ENCODE assay signal across 25 cellular contexts in the genomic region with DNA sequence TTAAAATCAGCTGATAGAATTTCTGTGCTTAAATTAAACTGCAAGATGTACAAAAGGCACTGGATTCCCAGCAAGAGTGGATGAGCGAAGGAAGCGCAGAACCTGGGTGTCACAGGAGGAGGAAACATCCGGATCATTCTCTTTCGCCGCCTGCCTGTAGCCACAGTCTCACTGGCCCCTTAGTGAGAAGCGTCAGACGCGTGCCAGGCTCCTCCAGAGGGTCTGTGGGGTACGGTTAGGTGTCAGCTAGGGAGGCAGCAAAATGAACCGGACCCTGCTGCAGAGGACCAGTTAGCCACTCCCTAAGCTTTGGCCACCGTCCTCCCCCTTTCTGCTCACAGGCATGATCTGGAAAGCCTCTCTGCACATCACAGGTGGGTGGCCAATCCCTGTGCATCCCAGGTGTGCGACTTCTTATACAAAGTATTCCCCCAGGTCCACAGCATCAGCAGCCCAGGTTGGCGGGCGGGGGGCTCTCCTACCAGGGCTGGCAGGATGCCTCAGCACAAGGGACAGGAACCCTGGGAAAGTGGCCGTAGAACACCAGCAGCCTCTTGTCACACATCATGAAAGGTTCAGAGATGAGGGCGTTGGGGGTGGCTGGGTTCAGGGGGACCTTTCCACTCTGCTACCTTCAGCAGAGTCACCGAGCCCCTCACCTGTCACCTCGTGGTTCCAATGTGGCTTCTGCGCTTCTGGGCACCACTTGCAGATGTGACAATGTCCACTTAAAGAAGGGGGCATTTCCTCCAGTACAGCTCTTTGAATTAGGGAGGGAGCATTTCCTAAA.
"Had no signal": no experiment of that assay in that cellular context is flagged by ENCODE, and none has a peak within 500 bp of the region (broad histone marks: within the 10 kb centered on the region; RNA-seq: fewer than 3 reads in every experiment).

No MANE protein-coding gene starts in this region.

- H3K27ac ChIP-seq: colonic mucosa, hepatocyte, left lung, lower lobe of right lung, neutrophil, ovary, right atrium auricular region, sigmoid colon, skin epidermis, thyroid gland, upper lobe of left lung, vagina had no signal

- DNase-seq: colonic mucosa; dermis blood vessel endothelial cell; effector CD4-positive, alpha-beta T cell; endodermal cell; erythroblast; foreskin melanocyte; kidney glomerular epithelial cell; left lung; lower lobe of right lung; midbrain; ovary; sigmoid colon; stimulated activated CD4-positive, alpha-beta T cell treated with anti-CD3 and anti-CD28 coated beads, Interleukin-2, amount 100 ng/mL, for 24 hours; stimulated activated CD4-positive, alpha-beta T cell treated with anti-CD3 and anti-CD28 coated beads, Interleukin-4, amount 100 ng/mL, for 4 hours; stimulated activated naive B cell treated with anti-CD40 and anti-IgM and Interleukin-4, amounts not matched to agents 10 μg/mL and 1 μg/mL and 100 μg/mL, for 72 hours; thyroid gland had no signal

- H3K9me3 ChIP-seq: colonic mucosa, left lung, lower lobe of right lung, neutrophil, ovary, right atrium auricular region, sigmoid colon, thyroid gland, upper lobe of left lung, vagina had no signal

- H3K4me1 ChIP-seq: colonic mucosa, left lung, lower lobe of right lung, right atrium auricular region, sigmoid colon, thyroid gland, upper lobe of left lung, vagina had no signal

- H3K27me3 ChIP-seq: colonic mucosa, hepatocyte, left lung, neutrophil, ovary, right atrium auricular region, sigmoid colon, thyroid gland, upper lobe of left lung, vagina had no signal

- H3K4me1 Mint-ChIP-seq: memory B cell; stimulated activated naive B cell treated with anti-CD40 and anti-IgM and Interleukin-4, amounts not matched to agents 10 μg/mL and 1 μg/mL and 100 μg/mL, for 72 hours had no signal

- H3K4me3 ChIP-seq: colonic mucosa, hepatocyte, left lung, lower lobe of right lung, ovary, right atrium auricular region, sigmoid colon, skin epidermis, thyroid gland, upper lobe of left lung, vagina had no signal

- H2AFZ ChIP-seq: hepatocyte had no signal

- FAIRE-seq: endothelial cell of umbilical vein had no signal

- ATAC-seq: left lung; lower lobe of right lung; stimulated activated naive B cell treated with anti-CD40 and anti-IgM and Interleukin-4, amounts not matched to agents 10 μg/mL and 1 μg/mL and 100 μg/mL, for 72 hours had no signal

- H3K36me3 ChIP-seq: colonic mucosa, left lung, lower lobe of right lung, neutrophil, ovary, right atrium auricular region, sigmoid colon, thyroid gland, upper lobe of left lung, vagina had no signal

- H3K36me3 Mint-ChIP-seq: memory B cell; natural killer cell treated with Interleukin-12 subunit alpha and Interleukin-12 subunit beta and Interleukin-15 and Interleukin-18, amount 100 ng/mL, for 72 hours; stimulated activated naive B cell treated with anti-CD40 and anti-IgM and Interleukin-4, amounts not matched to agents 10 μg/mL and 1 μg/mL and 100 μg/mL, for 72 hours had no signal

- H3K27ac Mint-ChIP-seq: endodermal cell; memory B cell; natural killer cell treated with Interleukin-12 subunit alpha and Interleukin-12 subunit beta and Interleukin-15 and Interleukin-18, amount 100 ng/mL, for 72 hours; stimulated activated naive B cell treated with anti-CD40 and anti-IgM and Interleukin-4, amounts not matched to agents 10 μg/mL and 1 μg/mL and 100 μg/mL, for 72 hours had no signal

- H3K4me3 Mint-ChIP-seq: endodermal cell; memory B cell; natural killer cell treated with Interleukin-12 subunit alpha and Interleukin-12 subunit beta and Interleukin-15 and Interleukin-18, amount 100 ng/mL, for 72 hours; stimulated activated naive B cell treated with anti-CD40 and anti-IgM and Interleukin-4, amounts not matched to agents 10 μg/mL and 1 μg/mL and 100 μg/mL, for 72 hours had no signal

- H3K79me2 ChIP-seq: hepatocyte had no signal

- H3K9me3 Mint-ChIP-seq: endodermal cell; memory B cell; natural killer cell treated with Interleukin-12 subunit alpha and Interleukin-12 subunit beta and Interleukin-15 and Interleukin-18, amount 100 ng/mL, for 72 hours; stimulated activated naive B cell treated with anti-CD40 and anti-IgM and Interleukin-4, amounts not matched to agents 10 μg/mL and 1 μg/mL and 100 μg/mL, for 72 hours had no signal

- H3K4me2 ChIP-seq: hepatocyte had no signal
